In the genomic region with DNA sequence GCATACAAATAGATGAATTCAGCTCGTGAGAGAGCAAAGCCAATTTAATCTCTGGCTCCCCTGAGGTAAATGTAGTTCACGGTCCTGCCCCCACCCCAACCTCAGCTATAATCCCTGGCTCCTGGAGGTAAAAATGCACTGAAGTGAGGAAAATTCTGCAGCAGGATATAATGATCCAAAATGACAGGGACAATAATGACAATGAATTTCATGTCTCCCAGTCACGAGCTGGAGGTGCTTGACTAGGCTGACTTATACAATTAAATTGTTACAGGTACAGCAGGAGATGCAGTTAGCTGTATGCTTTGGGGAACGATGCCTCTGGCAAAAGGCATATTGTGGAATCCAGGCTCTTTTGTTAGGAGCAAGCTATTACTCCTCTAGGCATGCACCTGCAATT, we compare ENCODE assay signal across 14 cellular contexts.
DNase-seq lines count a peak whose midpoint lies in the region; ATAC-seq and TF ChIP-seq lines count a peak whose summit lies in the region.
"Had no signal": no experiment of that assay in that cellular context is flagged by ENCODE, and none has a peak within 500 bp of the region (broad histone marks: within the 10 kb centered on the region; RNA-seq: fewer than 3 reads in every experiment).

No MANE protein-coding gene starts in this region.

- TF ChIP-seq CTCF in WTC11 (IDR thresholded peaks at IDR 0.05) (no peak), esophagus muscularis mucosa (IDR thresholded peaks at IDR 0.05) (no peak)

- peaks cover 7% of the 10 kb centered on the region for H3K9me3 Mint-ChIP-seq in WTC11
- H3K9me3 Mint-ChIP-seq: CD8-positive, alpha-beta T cell had no signal

- intact Hi-C loops in esophagus muscularis mucosa (cut with DNase I), result no loop called here

- no peaks in the 10 kb centered on the region for H3K27me3 Mint-ChIP-seq in WTC11 (ENCODE audit: low read depth)

- no peak overlapping the region for H3K27ac ChIP-seq in esophagus muscularis mucosa (replicated peaks in 1 of 4)
- H3K27ac ChIP-seq: 22Rv1 had no signal

- H3K36me3 Mint-ChIP-seq in WTC11, result peaks cover 12% of the 10 kb centered on the region

- H3K9me3 ChIP-seq in esophagus muscularis mucosa, result peaks cover 0 to 9% (median 2%) of the 10 kb centered on the region in 4 donors
- H3K9me3 ChIP-seq: Caco-2 had no signal

- POLR2A ChIA-PET in WTC11 (lab: Charles Lee), result interaction anchor here (0.8 kb wide), 1 partner anchor 23 kb away, joined by 5 read pairs; no protein-coding TSS in a partner anchor

- ATAC-seq in WTC11 (no peak), GM19324 (IDR thresholded peaks at IDR 0.05; ENCODE audit: low FRiP score, unreplicated experiment) (no peak)
- ATAC-seq: CD8-positive, alpha-beta T cell had no signal

- H3K4me1 Mint-ChIP-seq in WTC11, result no peaks in the 10 kb centered on the region
- H3K4me1 Mint-ChIP-seq: CD14-positive monocyte had no signal

- H3K4me1 ChIP-seq in esophagus muscularis mucosa, result no peaks in the 10 kb centered on the region
- H3K4me1 ChIP-seq: Caco-2 had no signal

- no peak overlapping the region for H3K4me3 Mint-ChIP-seq in WTC11
- H3K4me3 Mint-ChIP-seq: CD14-positive monocyte; CD8-positive, alpha-beta T cell had no signal

- TF ChIP-seq POLR2A in esophagus muscularis mucosa (IDR thresholded peaks at IDR 0.05; ENCODE audit: low read depth), result no peak

- CTCF ChIA-PET in WTC11 (lab: Charles Lee), result no interaction called here

- DNase-seq in NCI-H1105 treated with DMSO at 0.1 percent for 48 hours (lab: John Stamatoyannopoulos, UW) (peak; percentile 30), NCI-H1105 (lab: John Stamatoyannopoulos, UW) (no peak), COR-L47 (lab: John Stamatoyannopoulos, UW) (peak; percentile 64), NCI-H146 treated with DMSO at 0.1 percent for 48 hours (lab: John Stamatoyannopoulos, UW; ENCODE audit: unreplicated experiment) (peak; percentile 55), WTC11 (ENCODE audit: low spot score) (no peak), ureter (ENCODE audit: low spot score) (no peak), esophagus muscularis mucosa (ENCODE audit: extremely low spot score) (no peak)
- DNase-seq: Caco-2; CD8-positive, alpha-beta T cell; DND-41; GF-D8 had no signal

- 92% methylated on average over 4 of the region's 4 CpGs for WGBS in esophagus muscularis mucosa

- peak overlapping the region; percentile 45; the same call in 1 of the 2 replicates for H3K27ac Mint-ChIP-seq in WTC11
- H3K27ac Mint-ChIP-seq: CD8-positive, alpha-beta T cell had no signal

- TF ChIP-seq EP300 in esophagus muscularis mucosa (IDR thresholded peaks at IDR 0.05), result no peak

- no peaks in the 10 kb centered on the region for H3K27me3 ChIP-seq in esophagus muscularis mucosa

- H3K4me3 ChIP-seq in esophagus muscularis mucosa, result no peak overlapping the region

- peaks cover 0 to 21% (median 8%) of the 10 kb centered on the region in 4 donors for H3K36me3 ChIP-seq in esophagus muscularis mucosa

TF ChIP-seq in WTC11, 78 proteins besides CTCF, POLR2A, EP300 and RAD21 (continues in another document):
- TF ChIP-seq, protein P1, sequence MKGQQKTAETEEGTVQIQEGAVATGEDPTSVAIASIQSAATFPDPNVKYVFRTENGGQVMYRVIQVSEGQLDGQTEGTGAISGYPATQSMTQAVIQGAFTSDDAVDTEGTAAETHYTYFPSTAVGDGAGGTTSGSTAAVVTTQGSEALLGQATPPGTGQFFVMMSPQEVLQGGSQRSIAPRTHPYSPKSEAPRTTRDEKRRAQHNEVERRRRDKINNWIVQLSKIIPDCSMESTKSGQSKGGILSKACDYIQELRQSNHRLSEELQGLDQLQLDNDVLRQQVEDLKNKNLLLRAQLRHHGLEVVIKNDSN (CRISPR knock-in tag; IDR thresholded peaks at IDR 0.05), result no peak
- TF ChIP-seq, protein P2, sequence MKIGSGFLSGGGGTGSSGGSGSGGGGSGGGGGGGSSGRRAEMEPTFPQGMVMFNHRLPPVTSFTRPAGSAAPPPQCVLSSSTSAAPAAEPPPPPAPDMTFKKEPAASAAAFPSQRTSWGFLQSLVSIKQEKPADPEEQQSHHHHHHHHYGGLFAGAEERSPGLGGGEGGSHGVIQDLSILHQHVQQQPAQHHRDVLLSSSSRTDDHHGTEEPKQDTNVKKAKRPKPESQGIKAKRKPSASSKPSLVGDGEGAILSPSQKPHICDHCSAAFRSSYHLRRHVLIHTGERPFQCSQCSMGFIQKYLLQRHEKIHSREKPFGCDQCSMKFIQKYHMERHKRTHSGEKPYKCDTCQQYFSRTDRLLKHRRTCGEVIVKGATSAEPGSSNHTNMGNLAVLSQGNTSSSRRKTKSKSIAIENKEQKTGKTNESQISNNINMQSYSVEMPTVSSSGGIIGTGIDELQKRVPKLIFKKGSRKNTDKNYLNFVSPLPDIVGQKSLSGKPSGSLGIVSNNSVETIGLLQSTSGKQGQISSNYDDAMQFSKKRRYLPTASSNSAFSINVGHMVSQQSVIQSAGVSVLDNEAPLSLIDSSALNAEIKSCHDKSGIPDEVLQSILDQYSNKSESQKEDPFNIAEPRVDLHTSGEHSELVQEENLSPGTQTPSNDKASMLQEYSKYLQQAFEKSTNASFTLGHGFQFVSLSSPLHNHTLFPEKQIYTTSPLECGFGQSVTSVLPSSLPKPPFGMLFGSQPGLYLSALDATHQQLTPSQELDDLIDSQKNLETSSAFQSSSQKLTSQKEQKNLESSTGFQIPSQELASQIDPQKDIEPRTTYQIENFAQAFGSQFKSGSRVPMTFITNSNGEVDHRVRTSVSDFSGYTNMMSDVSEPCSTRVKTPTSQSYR (CRISPR knock-in tag; IDR thresholded peaks at IDR 0.05), result no peak
- TF ChIP-seq ZNF671 (CRISPR knock-in tag; IDR thresholded peaks at IDR 0.05) (no peak), TP53 (CRISPR knock-in tag; IDR thresholded peaks at IDR 0.05) (no peak), ELF4 (CRISPR knock-in tag; IDR thresholded peaks at IDR 0.05; ENCODE audit: low read depth) (no peak), ZNF317 (CRISPR knock-in tag; IDR thresholded peaks at IDR 0.05; ENCODE audit: borderline replicate concordance, low read depth) (no peak), ZNF138 (CRISPR knock-in tag; conservative IDR thresholded peaks at IDR 0.05) (no peak), ZNF219 (CRISPR knock-in tag; IDR thresholded peaks at IDR 0.05; ENCODE audit: borderline replicate concordance) (no peak), GRHL2 (CRISPR knock-in tag; IDR thresholded peaks at IDR 0.05; ENCODE audit: insufficient replicate concordance, severe bottlenecking) (no peak)
- TF ChIP-seq, protein P3, sequence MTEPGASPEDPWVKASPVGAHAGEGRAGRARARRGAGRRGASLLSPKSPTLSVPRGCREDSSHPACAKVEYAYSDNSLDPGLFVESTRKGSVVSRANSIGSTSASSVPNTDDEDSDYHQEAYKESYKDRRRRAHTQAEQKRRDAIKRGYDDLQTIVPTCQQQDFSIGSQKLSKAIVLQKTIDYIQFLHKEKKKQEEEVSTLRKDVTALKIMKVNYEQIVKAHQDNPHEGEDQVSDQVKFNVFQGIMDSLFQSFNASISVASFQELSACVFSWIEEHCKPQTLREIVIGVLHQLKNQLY (CRISPR knock-in tag; IDR thresholded peaks at IDR 0.05), result no peak
- TF ChIP-seq, protein P4, sequence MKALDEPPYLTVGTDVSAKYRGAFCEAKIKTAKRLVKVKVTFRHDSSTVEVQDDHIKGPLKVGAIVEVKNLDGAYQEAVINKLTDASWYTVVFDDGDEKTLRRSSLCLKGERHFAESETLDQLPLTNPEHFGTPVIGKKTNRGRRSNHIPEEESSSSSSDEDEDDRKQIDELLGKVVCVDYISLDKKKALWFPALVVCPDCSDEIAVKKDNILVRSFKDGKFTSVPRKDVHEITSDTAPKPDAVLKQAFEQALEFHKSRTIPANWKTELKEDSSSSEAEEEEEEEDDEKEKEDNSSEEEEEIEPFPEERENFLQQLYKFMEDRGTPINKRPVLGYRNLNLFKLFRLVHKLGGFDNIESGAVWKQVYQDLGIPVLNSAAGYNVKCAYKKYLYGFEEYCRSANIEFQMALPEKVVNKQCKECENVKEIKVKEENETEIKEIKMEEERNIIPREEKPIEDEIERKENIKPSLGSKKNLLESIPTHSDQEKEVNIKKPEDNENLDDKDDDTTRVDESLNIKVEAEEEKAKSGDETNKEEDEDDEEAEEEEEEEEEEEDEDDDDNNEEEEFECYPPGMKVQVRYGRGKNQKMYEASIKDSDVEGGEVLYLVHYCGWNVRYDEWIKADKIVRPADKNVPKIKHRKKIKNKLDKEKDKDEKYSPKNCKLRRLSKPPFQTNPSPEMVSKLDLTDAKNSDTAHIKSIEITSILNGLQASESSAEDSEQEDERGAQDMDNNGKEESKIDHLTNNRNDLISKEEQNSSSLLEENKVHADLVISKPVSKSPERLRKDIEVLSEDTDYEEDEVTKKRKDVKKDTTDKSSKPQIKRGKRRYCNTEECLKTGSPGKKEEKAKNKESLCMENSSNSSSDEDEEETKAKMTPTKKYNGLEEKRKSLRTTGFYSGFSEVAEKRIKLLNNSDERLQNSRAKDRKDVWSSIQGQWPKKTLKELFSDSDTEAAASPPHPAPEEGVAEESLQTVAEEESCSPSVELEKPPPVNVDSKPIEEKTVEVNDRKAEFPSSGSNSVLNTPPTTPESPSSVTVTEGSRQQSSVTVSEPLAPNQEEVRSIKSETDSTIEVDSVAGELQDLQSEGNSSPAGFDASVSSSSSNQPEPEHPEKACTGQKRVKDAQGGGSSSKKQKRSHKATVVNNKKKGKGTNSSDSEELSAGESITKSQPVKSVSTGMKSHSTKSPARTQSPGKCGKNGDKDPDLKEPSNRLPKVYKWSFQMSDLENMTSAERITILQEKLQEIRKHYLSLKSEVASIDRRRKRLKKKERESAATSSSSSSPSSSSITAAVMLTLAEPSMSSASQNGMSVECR (CRISPR knock-in tag; IDR thresholded peaks at IDR 0.05; ENCODE audit: borderline replicate concordance), result no peak

Comparison
In these comparisons a context has a peak if more than half of its experiments do, and no peak if none do; other contexts are left out.
1. DNase-seq: peak in NCI-H1105 treated with DMSO at 0.1 percent for 48 hours (single experiment), COR-L47 (single experiment) and NCI-H146 treated with DMSO at 0.1 percent for 48 hours (single experiment); none in NCI-H1105 (single experiment), WTC11 (single experiment), ureter (single experiment) and esophagus muscularis mucosa (single experiment).